Comparison of ENCODE assay signal across 16 cellular contexts in the genomic region with DNA sequence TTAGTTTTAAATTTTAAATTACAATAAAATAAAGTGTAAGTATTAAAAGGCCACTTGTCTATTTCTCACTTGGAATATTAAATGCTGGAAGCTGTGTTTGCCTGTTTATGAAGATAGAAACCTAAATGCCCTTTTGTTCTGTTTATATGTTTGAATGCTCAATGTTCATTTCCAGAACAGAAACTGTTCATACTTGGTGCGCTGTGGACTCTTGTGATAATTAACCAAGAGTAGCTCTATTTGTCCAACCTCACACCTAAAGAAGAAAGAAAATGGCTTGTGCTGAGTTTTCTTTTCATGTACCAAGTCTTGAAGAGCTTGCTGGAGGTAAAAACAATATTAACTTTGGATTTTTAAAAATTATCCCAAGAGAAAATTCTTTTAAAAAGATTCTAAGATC. TPM values are rescaled to one million over a fixed set of nuclear protein-coding genes. Genes with fewer than 3 reads are reported as not detected.
DNase-seq lines count a peak whose midpoint lies in the region; ATAC-seq and TF ChIP-seq lines count a peak whose summit lies in the region.
"Had no signal": no experiment of that assay in that cellular context is flagged by ENCODE, and none has a peak within 500 bp of the region (broad histone marks: within the 10 kb centered on the region; RNA-seq: fewer than 3 reads in every experiment).

No MANE protein-coding gene starts in this region.

- H3K27ac Mint-ChIP-seq in HFFc6, result no peak overlapping the region
- H3K27ac Mint-ChIP-seq: activated CD4-positive, alpha-beta T cell treated with anti-CD3 and anti-CD28 coated beads, Interleukin-2, amount 10 ng/mL, durations not matched to agents 24 days and 14 days; CD4-positive, alpha-beta memory T cell had no signal

- no peaks in the 10 kb centered on the region for H3K27me3 Mint-ChIP-seq in HFFc6 (ENCODE audit: insufficient read depth)
- H3K27me3 Mint-ChIP-seq: activated CD4-positive, alpha-beta T cell treated with anti-CD3 and anti-CD28 coated beads, Interleukin-2, amount 10 ng/mL, durations not matched to agents 24 days and 14 days; CD4-positive, alpha-beta memory T cell had no signal

- no peak overlapping the region for H3K23ac ChIP-seq in mesenchymal stem cell (ENCODE audit: low read length in 2 of 2)

- peaks cover 10% of the 10 kb centered on the region for H3K4me1 ChIP-seq in mesenchymal stem cell (ENCODE audit: control insufficient read depth, insufficient read depth, low read depth, low read length)

- H3K4me3 Mint-ChIP-seq in HFFc6, result no peak overlapping the region
- H3K4me3 Mint-ChIP-seq: activated CD4-positive, alpha-beta T cell treated with anti-CD3 and anti-CD28 coated beads, Interleukin-2, amount 10 ng/mL, durations not matched to agents 24 days and 14 days; CD4-positive, alpha-beta memory T cell had no signal

- no peak overlapping the region for H3K14ac ChIP-seq in mesenchymal stem cell (ENCODE audit: low read length in 2 of 2)

- no peaks in the 10 kb centered on the region; the same call in 1 of the 2 replicates for H3K36me3 Mint-ChIP-seq in HFFc6 (ENCODE audit: low read depth)

- H2AFZ ChIP-seq in mesenchymal stem cell (ENCODE audit: low read depth, low read length), result no peak overlapping the region

- no peak overlapping the region for H2BK120ac ChIP-seq in mesenchymal stem cell (ENCODE audit: low read depth, low read length)

- no peak for TF ChIP-seq CTCF in HFFc6 (IDR thresholded peaks at IDR 0.05)

- H2BK5ac ChIP-seq in mesenchymal stem cell (ENCODE audit: low read depth, low read length, poor library complexity, severe bottlenecking), result no peak overlapping the region

- no peak overlapping the region for H3K4me3 ChIP-seq in mesenchymal stem cell (ENCODE audit: insufficient read depth in 1 of 2, low read depth in 1 of 2, low read length in 2 of 2)
- H3K4me3 ChIP-seq: right atrium auricular region had no signal

- no peak overlapping the region for H2AK5ac ChIP-seq in mesenchymal stem cell (ENCODE audit: low read length, severe bottlenecking)

- H3K18ac ChIP-seq in mesenchymal stem cell (ENCODE audit: low read depth in 1 of 2, low read length in 2 of 2), result no peak overlapping the region

- H2BK15ac ChIP-seq in mesenchymal stem cell (ENCODE audit: low read depth, poor library complexity, severe bottlenecking), result no peak overlapping the region

- no peaks in the 10 kb centered on the region for H3K9me3 ChIP-seq in mesenchymal stem cell (ENCODE audit: control insufficient read depth, low read length)
- H3K9me3 ChIP-seq: right atrium auricular region had no signal

- H3K9me3 Mint-ChIP-seq in HFFc6, result no peaks in the 10 kb centered on the region
- H3K9me3 Mint-ChIP-seq: activated CD4-positive, alpha-beta T cell treated with anti-CD3 and anti-CD28 coated beads, Interleukin-2, amount 10 ng/mL, durations not matched to agents 24 days and 14 days; CD4-positive, alpha-beta memory T cell had no signal

- peak overlapping the region; percentile 17 for H3K27ac ChIP-seq in mesenchymal stem cell (ENCODE audit: low read length, poor library complexity, severe bottlenecking)
- H3K27ac ChIP-seq: right atrium auricular region had no signal

- DNase-seq in GM19238 (ENCODE audit: insufficient read length, low spot score) (peak; percentile 15), mesenchymal stem cell (no peak), SIG-M5 treated with dmso at 0.1 percent for 504 hours (lab: John Stamatoyannopoulos, UW; ENCODE audit: unreplicated experiment) (no peak), erythroblast (lab: John Stamatoyannopoulos, UW) (no peak), iPS-NIHi11 (ENCODE audit: low spot score) (no peak), HFFc6 (no peak)
- DNase-seq: activated CD4-positive, alpha-beta T cell treated with anti-CD3 and anti-CD28 coated beads, Interleukin-2, amount 10 ng/mL, durations not matched to agents 24 days and 14 days; activated gamma-delta T cell treated with Interleukin-2 at 50 U/mL for 16 hours; caudate nucleus; CD4-positive, alpha-beta memory T cell; HCEC 1CT; KG1; NCI-H2107 had no signal

- whole genome bisulfite sequencing in mesenchymal stem cell, result no CpG with 5 or more reads among the region's 1 CpG

- no peak for TF ChIP-seq POLR2A in erythroblast (IDR thresholded peaks at IDR 0.05; ENCODE audit: low read length)

- H3K79me1 ChIP-seq in mesenchymal stem cell (replicated peaks; ENCODE audit: low read length, poor library complexity, severe bottlenecking), result peaks cover 8% of the 10 kb centered on the region

- H3K4me1 Mint-ChIP-seq in HFFc6 (ENCODE audit: low read depth), result peaks cover 16% of the 10 kb centered on the region

- H3K36me3 ChIP-seq in mesenchymal stem cell (ENCODE audit: control insufficient read depth in 1 of 2, insufficient read depth in 2 of 2, low read depth in 1 of 2, low read length in 2 of 2), result peaks cover 9% of the 10 kb centered on the region in 2 experiments

- no peak overlapping the region for H4K8ac ChIP-seq in mesenchymal stem cell (ENCODE audit: low read length)

- H2BK12ac ChIP-seq in mesenchymal stem cell (ENCODE audit: low read length in 2 of 2), result no peak overlapping the region

- H3K4ac ChIP-seq in mesenchymal stem cell (ENCODE audit: low read depth in 1 of 2, low read length in 2 of 2), result no peak overlapping the region

- H3K4me2 ChIP-seq in mesenchymal stem cell (ENCODE audit: low read length, poor library complexity, severe bottlenecking), result no peak overlapping the region

- no peaks in the 10 kb centered on the region for H3K27me3 ChIP-seq in mesenchymal stem cell (ENCODE audit: control insufficient read depth in 1 of 2, insufficient read depth in 1 of 2, low read length in 2 of 2)
- H3K27me3 ChIP-seq: right atrium auricular region had no signal

- H3K9ac ChIP-seq in mesenchymal stem cell (ENCODE audit: low read length), result no peak overlapping the region

- ATAC-seq in HG02588 (IDR thresholded peaks at IDR 0.05; ENCODE audit: unreplicated experiment) (peak; percentile 80), HG03196 (IDR thresholded peaks at IDR 0.05; ENCODE audit: unreplicated experiment) (peak; percentile 77)

- H4K91ac ChIP-seq in mesenchymal stem cell (ENCODE audit: low read length), result no peak overlapping the region

RNA-seq across cellular contexts. Expression of gene C11orf54, which starts 5.7 kb away (rescaled TPM):
- polyA plus RNA-seq in mesenchymal stem cell (2013, experiment 1 of 2), result 8.9 TPM
- polyA plus RNA-seq in mesenchymal stem cell (2013, experiment 2 of 2), result 9.0 TPM
- 10 to 100 TPM; 10.1 to 14.4 (median 12.7) TPM for total RNA-seq in HFFc6 (2021; fragmentation: NEBNext Ultra II Directional; extraction: Animal tissue kit (Norgen Biotek cat#: 25700))

RNA-seq across cellular contexts. Expression of gene TAF1D, which starts 5.8 kb away (rescaled TPM):
- polyA plus RNA-seq in mesenchymal stem cell (2013, experiment 1 of 2), result 117 TPM
- 120 TPM for polyA plus RNA-seq in mesenchymal stem cell (2013, experiment 2 of 2)
- 100 to 1,000 TPM in 2 of 6 experiments, 10 to 100 TPM in 4; 89.6 to 112 (median 97.0) TPM for total RNA-seq in HFFc6 (2021; fragmentation: NEBNext Ultra II Directional; extraction: Animal tissue kit (Norgen Biotek cat#: 25700))

RNA-seq across cellular contexts. Expression of gene MED17, which starts 37.0 kb away (rescaled TPM):
- polyA plus RNA-seq in mesenchymal stem cell (2013, experiment 1 of 2), result 15.4 TPM
- polyA plus RNA-seq in mesenchymal stem cell (2013, experiment 2 of 2), result 18.2 TPM
- total RNA-seq in HFFc6 (2021; fragmentation: NEBNext Ultra II Directional; extraction: Animal tissue kit (Norgen Biotek cat#: 25700)), result 10 to 100 TPM; 21.6 to 28.1 (median 25.5) TPM
